ENCODE assay signal across 11 cellular contexts in the genomic region with DNA sequence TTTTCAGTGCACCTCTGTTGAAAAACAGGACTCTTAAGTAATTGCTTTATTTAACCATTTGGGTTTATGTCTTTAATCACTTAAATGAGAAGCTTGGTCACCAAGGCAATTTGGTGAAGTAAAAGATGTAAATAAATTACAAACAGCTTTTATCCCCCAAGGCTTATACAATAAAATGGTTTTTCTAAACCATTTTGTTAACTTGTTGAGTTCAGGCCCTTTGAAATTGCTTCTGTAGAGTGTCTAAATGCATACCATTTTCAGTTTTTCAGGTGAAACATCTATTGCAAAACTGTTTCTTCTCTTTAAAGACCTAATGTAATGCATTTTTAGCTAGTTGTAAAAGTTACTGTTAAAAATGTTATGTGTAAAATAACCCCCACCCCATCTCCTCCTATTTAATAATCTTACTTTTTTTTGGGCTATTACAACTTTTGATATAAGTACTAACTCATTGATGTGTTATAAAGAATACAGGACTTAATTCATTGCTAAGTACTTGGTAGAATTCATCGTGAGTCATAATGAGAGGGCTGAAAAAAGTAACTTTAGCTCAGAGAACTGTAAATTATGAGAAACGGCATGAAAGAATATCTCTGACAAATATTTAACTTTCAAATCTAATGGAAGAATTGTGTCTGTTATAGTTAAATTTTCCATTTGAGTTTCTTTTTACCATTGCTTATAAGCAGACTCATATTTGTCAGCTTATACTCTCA. TPM values are rescaled to one million over a fixed set of nuclear protein-coding genes. Genes with fewer than 3 reads are reported as not detected.
A peak's percentile ranks its signal among the peaks of the same experiment; 100 is the strongest.
DNase-seq lines count a peak whose midpoint lies in the region; ATAC-seq, FAIRE-seq and TF ChIP-seq lines count a peak whose summit lies in the region.
"Had no signal": no experiment of that assay in that cellular context is flagged by ENCODE, and none has a peak within 500 bp of the region (broad histone marks: within the 10 kb centered on the region; RNA-seq: fewer than 3 reads in every experiment).

No MANE protein-coding gene starts in this region.

- peak; percentile 24 for DNase-seq in EH (ENCODE audit: low read depth)
- DNase-seq in HCEC 1CT: peak; percentile 14
- DNase-seq in body of pancreas: no peak
- DNase-seq in NCI-H82 treated with DMSO at 0.1 percent for 48 hours (lab: John Stamatoyannopoulos, UW; ENCODE audit: unreplicated experiment): no peak
- no peak for DNase-seq in activated CD8-positive, alpha-beta memory T cell treated with anti-CD3 and anti-CD28 coated beads for 24 hours
- no peak for DNase-seq in GM12891 (ENCODE audit: insufficient read length, low spot score)
- DNase-seq: activated effector memory CD4-positive, alpha-beta T cell treated with Interleukin-2 at 50 U/mL for 16 hours; MG63; NCI-H446 treated with DMSO at 0.1 percent for 48 hours had no signal

- H3K9me3 ChIP-seq in body of pancreas (no peaks in the 10 kb centered on the region), neural cell (ENCODE audit: low read length) (no peaks in the 10 kb centered on the region)
- H3K9me3 ChIP-seq: MG63 had no signal

- H3K9ac ChIP-seq in neural cell (ENCODE audit: low read length): peak overlapping the region; percentile 96

- H3K27ac ChIP-seq in body of pancreas: peak overlapping the region in 3 of 4 donors; percentile 39 to 97 (median 97)
- H3K27ac ChIP-seq in neural cell (ENCODE audit: low read length): peak overlapping the region; percentile 86

- peaks cover 8% of the 10 kb centered on the region for H3F3A ChIP-seq in neural cell (ENCODE audit: insufficient read depth, low read length, poor library complexity, severe bottlenecking)

- TF ChIP-seq RAD21 in neural cell (conservative IDR thresholded peaks at IDR 0.05): no peak

- 7 to 15% methylated on average over 2 of the region's 2 CpGs for WGBS in body of pancreas, 2 donors

- TF ChIP-seq CTCF in body of pancreas (IDR thresholded peaks at IDR 0.05) (no peak), neural cell (IDR thresholded peaks at IDR 0.05; ENCODE audit: poor library complexity, severe bottlenecking) (no peak)

- intact Hi-C loops in body of pancreas (cut with DNase I): no loop called here

- no peak overlapping the region for H2AFZ ChIP-seq in neural cell (ENCODE audit: low read depth, low read length)

- no peak for FAIRE-seq in GM12891 (lab: Jason Lieb, UNC)

- H4K20me1 ChIP-seq in neural cell (ENCODE audit: insufficient read depth): peaks cover 47% of the 10 kb centered on the region

- H3K9me2 ChIP-seq in neural cell (ENCODE audit: insufficient read depth, low read length): no peaks in the 10 kb centered on the region

- peaks cover 32% of the 10 kb centered on the region for H3K4me1 ChIP-seq in body of pancreas

- TF ChIP-seq POLR2A in body of pancreas (IDR thresholded peaks at IDR 0.05): no peak
- TF ChIP-seq POLR2A in GM12891 (IDR thresholded peaks at IDR 0.05; ENCODE audit: low read depth, low read length): no peak

- H3K27me3 ChIP-seq in body of pancreas: no peaks in the 10 kb centered on the region
- peaks cover under 1% of the 10 kb centered on the region for H3K27me3 ChIP-seq in neural cell (ENCODE audit: insufficient read depth, low read depth, low read length)
- H3K27me3 ChIP-seq: MG63 had no signal

- H3K36me3 ChIP-seq in body of pancreas (replicated peaks in 1 of 2; ENCODE audit: insufficient read depth in 1 of 2, low read depth in 2 of 2): no peaks in the 10 kb centered on the region
- H3K36me3 ChIP-seq in neural cell (ENCODE audit: insufficient read depth, low read length): no peaks in the 10 kb centered on the region
- H3K36me3 ChIP-seq: MG63 had no signal

- no peak for TF ChIP-seq EP300 in neural cell (conservative IDR thresholded peaks at IDR 0.05; ENCODE audit: poor library complexity, severe bottlenecking)

- peak overlapping the region; percentile 71 for H3K4me2 ChIP-seq in neural cell (ENCODE audit: low read length)

- H3K79me2 ChIP-seq in neural cell (replicated peaks; ENCODE audit: insufficient read depth, low read length): peaks cover 88% of the 10 kb centered on the region

- ATAC-seq in body of pancreas: no peak

- H3K4me3 ChIP-seq in body of pancreas (no peak overlapping the region), neural cell (ENCODE audit: low read length) (peak overlapping the region; percentile 84)
- H3K4me3 ChIP-seq: MG63, skin epidermis had no signal

TF ChIP-seq in neural cell, 6 proteins besides CTCF, POLR2A, EP300 and RAD21:
- no peak for TF ChIP-seq REST (IDR thresholded peaks at IDR 0.05; ENCODE audit: borderline replicate concordance)
- TF ChIP-seq MXI1 (conservative IDR thresholded peaks at IDR 0.05; ENCODE audit: poor library complexity, severe bottlenecking): no peak
- TF ChIP-seq EZH2 (IDR thresholded peaks at IDR 0.05; ENCODE audit: borderline replicate concordance, insufficient read depth, low read length, poor library complexity, severe bottlenecking): no peak

TF ChIP-seq in GM12891, 5 proteins besides CTCF, POLR2A, EP300 and RAD21:
- no peak for TF ChIP-seq SPI1 (IDR thresholded peaks at IDR 0.05; ENCODE audit: low read depth, low read length)
- no peak for TF ChIP-seq TAF1 (IDR thresholded peaks at IDR 0.05; ENCODE audit: low read depth, low read length)
- TF ChIP-seq POU2F2 (IDR thresholded peaks at IDR 0.05; ENCODE audit: low read depth, low read length): no peak
- no peak for TF ChIP-seq PAX5 (IDR thresholded peaks at IDR 0.05; ENCODE audit: insufficient read depth, low read length, severe bottlenecking)
- no peak for TF ChIP-seq POLR2AphosphoS5 (IDR thresholded peaks at IDR 0.05; ENCODE audit: low read depth, low read length)

RNA-seq across cellular contexts. Expression of gene RAPGEF2, which starts 4.5 kb away (rescaled TPM):
- total RNA-seq in body of pancreas: 10 to 100 TPM; 38.2 to 46.7 TPM
- polyA plus RNA-seq in neural cell: 134 and 145 TPM in 2 replicates
- polyA minus RNA-seq in neural cell: 528 and 617 TPM in 2 replicates
- polyA plus RNA-seq in GM12891 (2012; ENCODE audit: low read depth, missing spikeins): 13.2 TPM

Comparison
In these comparisons a context has a peak if more than half of its experiments do, and no peak if none do; other contexts are left out.
1. DNase-seq: peak in EH (single experiment) and HCEC 1CT (single experiment); none in body of pancreas (0 of 4), NCI-H82 treated with DMSO at 0.1 percent for 48 hours (single experiment), activated CD8-positive, alpha-beta memory T cell treated with anti-CD3 and anti-CD28 coated beads for 24 hours (single experiment) and GM12891 (single experiment).